ENCODE assay signal across 1 cellular context in the genomic region with DNA sequence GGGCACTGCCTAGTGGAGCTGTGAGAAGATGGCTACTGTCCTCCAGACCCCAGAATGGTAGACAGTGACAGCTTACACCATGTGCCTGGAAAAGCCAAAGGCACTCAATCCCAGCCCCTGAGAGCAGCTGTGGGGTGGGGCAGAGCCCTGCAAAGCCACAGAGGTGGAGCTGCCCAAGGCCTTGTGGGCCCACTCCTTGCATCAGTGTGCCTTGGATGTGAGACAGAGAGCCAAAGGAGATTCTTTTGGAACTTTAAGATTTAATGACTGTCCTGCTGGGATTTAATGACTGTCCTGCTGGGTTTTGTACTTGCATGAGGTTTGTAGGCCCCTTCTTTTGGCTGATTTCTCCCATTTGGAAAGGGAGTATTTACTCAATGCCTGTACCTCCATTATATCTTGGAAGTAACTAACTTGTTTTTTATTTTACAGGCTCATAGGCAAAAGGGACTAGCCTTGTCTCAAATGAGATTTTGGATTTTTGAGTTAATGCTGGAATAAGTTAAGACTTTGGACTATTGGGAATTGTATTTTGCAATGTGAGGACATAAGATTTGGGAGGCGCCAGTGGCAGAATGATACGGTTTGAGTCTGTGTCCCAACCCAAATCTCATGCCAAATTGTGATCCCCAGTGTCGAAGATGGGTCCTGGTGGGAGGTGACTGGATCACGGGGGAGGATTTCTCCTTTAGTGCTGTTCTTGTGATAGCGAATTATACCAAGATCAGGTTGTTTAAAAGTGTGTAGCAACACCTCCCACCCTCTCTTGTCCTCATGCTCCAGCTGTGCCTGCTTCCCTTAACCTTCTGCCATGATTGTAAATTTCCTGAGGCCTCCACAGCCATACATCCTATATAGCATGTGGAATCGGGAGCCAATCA.
TF ChIP-seq lines count a peak whose summit lies in the region.

No MANE protein-coding gene starts in this region.

TF ChIP-seq in HepG2, 621 proteins besides CTCF, POLR2A, EP300 and RAD21 (continued from another document):
- TF ChIP-seq, protein P1, sequence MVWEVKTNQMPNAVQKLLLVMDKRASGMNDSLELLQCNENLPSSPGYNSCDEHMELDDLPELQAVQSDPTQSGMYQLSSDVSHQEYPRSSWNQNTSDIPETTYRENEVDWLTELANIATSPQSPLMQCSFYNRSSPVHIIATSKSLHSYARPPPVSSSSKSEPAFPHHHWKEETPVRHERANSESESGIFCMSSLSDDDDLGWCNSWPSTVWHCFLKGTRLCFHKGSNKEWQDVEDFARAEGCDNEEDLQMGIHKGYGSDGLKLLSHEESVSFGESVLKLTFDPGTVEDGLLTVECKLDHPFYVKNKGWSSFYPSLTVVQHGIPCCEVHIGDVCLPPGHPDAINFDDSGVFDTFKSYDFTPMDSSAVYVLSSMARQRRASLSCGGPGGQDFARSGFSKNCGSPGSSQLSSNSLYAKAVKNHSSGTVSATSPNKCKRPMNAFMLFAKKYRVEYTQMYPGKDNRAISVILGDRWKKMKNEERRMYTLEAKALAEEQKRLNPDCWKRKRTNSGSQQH (CRISPR knock-in tag; IDR thresholded peaks at IDR 0.05; ENCODE audit: low read depth), result no peak
- TF ChIP-seq, protein P2, sequence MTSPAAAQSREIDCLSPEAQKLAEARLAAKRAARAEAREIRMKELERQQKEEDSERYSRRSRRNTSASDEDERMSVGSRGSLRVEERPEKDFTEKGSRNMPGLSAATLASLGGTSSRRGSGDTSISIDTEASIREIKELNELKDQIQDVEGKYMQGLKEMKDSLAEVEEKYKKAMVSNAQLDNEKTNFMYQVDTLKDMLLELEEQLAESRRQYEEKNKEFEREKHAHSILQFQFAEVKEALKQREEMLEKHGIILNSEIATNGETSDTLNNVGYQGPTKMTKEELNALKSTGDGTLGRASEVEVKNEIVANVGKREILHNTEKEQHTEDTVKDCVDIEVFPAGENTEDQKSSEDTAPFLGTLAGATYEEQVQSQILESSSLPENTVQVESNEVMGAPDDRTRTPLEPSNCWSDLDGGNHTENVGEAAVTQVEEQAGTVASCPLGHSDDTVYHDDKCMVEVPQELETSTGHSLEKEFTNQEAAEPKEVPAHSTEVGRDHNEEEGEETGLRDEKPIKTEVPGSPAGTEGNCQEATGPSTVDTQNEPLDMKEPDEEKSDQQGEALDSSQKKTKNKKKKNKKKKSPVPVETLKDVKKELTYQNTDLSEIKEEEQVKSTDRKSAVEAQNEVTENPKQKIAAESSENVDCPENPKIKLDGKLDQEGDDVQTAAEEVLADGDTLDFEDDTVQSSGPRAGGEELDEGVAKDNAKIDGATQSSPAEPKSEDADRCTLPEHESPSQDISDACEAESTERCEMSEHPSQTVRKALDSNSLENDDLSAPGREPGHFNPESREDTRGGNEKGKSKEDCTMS (CRISPR knock-in tag; conservative IDR thresholded peaks at IDR 0.05), result no peak
- TF ChIP-seq, protein P3, sequence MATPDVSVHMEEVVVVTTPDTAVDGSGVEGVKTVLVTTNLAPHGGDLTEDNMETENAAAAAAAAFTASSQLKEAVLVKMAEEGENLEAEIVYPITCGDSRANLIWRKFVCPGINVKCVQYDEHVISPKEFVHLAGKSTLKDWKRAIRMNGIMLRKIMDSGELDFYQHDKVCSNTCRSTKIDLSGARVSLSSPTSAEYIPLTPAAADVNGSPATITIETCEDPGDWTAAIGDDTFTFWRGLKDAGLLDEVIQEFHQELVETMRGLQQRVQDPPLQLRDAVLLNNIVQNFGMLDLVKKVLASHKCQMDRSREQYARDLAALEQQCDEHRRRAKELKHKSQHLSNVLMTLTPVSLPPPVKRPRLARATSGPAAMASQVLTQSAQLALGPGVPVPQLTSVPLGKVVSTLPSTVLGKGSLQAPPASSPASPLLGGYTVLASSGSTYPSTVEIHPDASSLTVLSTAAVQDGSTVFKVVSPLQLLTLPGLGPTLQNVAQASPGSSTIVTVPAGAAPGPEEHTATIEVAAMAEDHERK (CRISPR knock-in tag; IDR thresholded peaks at IDR 0.05; ENCODE audit: low read depth), result no peak
- TF ChIP-seq KLF13 (CRISPR knock-in tag; IDR thresholded peaks at IDR 0.05), result no peak
- TF ChIP-seq NR2F2 (IDR thresholded peaks at IDR 0.05; ENCODE audit: borderline replicate concordance, low read depth), result no peak
- TF ChIP-seq, protein P4, sequence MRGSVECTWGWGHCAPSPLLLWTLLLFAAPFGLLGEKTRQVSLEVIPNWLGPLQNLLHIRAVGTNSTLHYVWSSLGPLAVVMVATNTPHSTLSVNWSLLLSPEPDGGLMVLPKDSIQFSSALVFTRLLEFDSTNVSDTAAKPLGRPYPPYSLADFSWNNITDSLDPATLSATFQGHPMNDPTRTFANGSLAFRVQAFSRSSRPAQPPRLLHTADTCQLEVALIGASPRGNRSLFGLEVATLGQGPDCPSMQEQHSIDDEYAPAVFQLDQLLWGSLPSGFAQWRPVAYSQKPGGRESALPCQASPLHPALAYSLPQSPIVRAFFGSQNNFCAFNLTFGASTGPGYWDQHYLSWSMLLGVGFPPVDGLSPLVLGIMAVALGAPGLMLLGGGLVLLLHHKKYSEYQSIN (CRISPR knock-in tag; IDR thresholded peaks at IDR 0.05; ENCODE audit: borderline replicate concordance), result no peak
- TF ChIP-seq, protein P5, sequence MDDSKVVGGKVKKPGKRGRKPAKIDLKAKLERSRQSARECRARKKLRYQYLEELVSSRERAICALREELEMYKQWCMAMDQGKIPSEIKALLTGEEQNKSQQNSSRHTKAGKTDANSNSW (CRISPR knock-in tag; IDR thresholded peaks at IDR 0.05; ENCODE audit: borderline replicate concordance), result no peak
- no peak for TF ChIP-seq ZNF75D (CRISPR knock-in tag; IDR thresholded peaks at IDR 0.05; ENCODE audit: borderline replicate concordance)
